In genomic region chr3:101179637-101180036, GRCh38 we compare ENCODE assay signal across 1 cellular context.
TF ChIP-seq lines count a peak whose summit lies in the region.

No MANE protein-coding gene starts in this region.

TF ChIP-seq in IMR-90, 13 proteins besides CTCF, POLR2A, EP300 and RAD21:
- TF ChIP-seq CEBPB (IDR thresholded peaks at IDR 0.05; ENCODE audit: low read depth, low read length) (peak; percentile 66), CHD1 (IDR thresholded peaks at IDR 0.05; ENCODE audit: low read depth, low read length) (no peak), BHLHE40 (IDR thresholded peaks at IDR 0.05; ENCODE audit: low read depth, low read length) (peak; percentile 47; the same call in 1 of the 2 replicates)
